18 cellular contexts compared by ENCODE assay signal in the genomic region with DNA sequence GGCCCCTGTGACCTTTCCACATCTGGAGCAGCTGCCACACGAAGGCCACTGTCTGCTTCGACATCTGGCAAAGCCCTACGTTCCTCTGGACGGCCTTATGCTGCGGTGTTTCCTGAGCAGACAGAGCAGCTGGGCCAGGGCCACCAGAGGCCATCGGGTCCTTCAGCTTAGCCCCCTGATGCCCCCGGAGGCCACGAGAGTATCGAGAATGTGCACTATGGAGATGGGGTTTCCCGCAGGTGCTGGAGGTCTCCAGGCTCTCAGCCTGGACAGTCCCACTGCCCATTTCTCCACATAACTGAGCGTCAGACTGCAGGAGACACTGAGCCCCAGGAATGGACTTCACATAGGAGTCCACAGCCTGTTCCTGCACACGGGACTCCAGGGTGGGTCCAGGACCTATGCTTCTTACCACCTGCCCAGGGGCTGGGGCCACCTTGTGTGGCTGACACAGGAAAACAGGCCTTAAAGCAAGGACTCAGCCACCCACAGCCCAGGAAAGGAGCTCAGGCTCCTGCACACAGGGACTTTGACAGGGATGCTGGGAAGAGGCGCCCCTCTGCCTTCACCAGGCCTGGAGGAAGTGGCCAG.
"Had no signal": no experiment of that assay in that cellular context is flagged by ENCODE, and none has a peak within 500 bp of the region (broad histone marks: within the 10 kb centered on the region; RNA-seq: fewer than 3 reads in every experiment).

No MANE protein-coding gene starts in this region.

- DNase-seq: activated CD4-positive, alpha-beta T cell treated with anti-CD3 and anti-CD28 coated beads, Interleukin-2, amount 50 U/mL, for 1 hour; activated CD4-positive, CD25-positive, alpha-beta regulatory T cell treated with anti-CD3 and anti-CD28 coated beads, Interleukin-2, amount 50 U/mL, for 72 hours; activated CD8-positive, alpha-beta T cell treated with anti-CD3 and anti-CD28 coated beads for 36 hours; activated gamma-delta T cell; activated naive CD4-positive, alpha-beta T cell treated with anti-CD3 and anti-CD28 coated beads, Interleukin-2, amount 50 U/mL, for 16 hours; amniotic stem cell; caudate nucleus; foreskin keratinocyte; naive B cell; nucleus accumbens; stimulated activated naive CD4-positive, alpha-beta T cell treated with Interleukin-2 at 50 U/mL for 16 hours; WERI-Rb-1 had no signal

- H2AFZ ChIP-seq: parathyroid adenoma had no signal

- H3K4me1 Mint-ChIP-seq: naive B cell had no signal

- H3K36me3 ChIP-seq: WERI-Rb-1 had no signal

- H3K27ac Mint-ChIP-seq: activated CD8-positive, alpha-beta T cell treated with anti-CD3 and anti-CD28 coated beads for 36 hours; naive B cell had no signal

- H3K9ac ChIP-seq: parathyroid adenoma had no signal

- H3K4me1 ChIP-seq: foreskin keratinocyte, left lung, parathyroid adenoma, right atrium auricular region had no signal

- H3K27me3 Mint-ChIP-seq: activated CD8-positive, alpha-beta T cell treated with anti-CD3 and anti-CD28 coated beads for 36 hours; naive B cell had no signal

- H3K9me3 ChIP-seq: left lung, right atrium auricular region, tibial nerve had no signal

- H3K27ac ChIP-seq: foreskin keratinocyte, left lung, parathyroid adenoma, right atrium auricular region, SK-N-MC, tibial nerve, WERI-Rb-1 had no signal

- H3K9me3 Mint-ChIP-seq: activated CD8-positive, alpha-beta T cell treated with anti-CD3 and anti-CD28 coated beads for 36 hours; naive B cell had no signal

- H3K79me2 ChIP-seq: parathyroid adenoma had no signal

- H3K4me3 Mint-ChIP-seq: activated CD8-positive, alpha-beta T cell treated with anti-CD3 and anti-CD28 coated beads for 36 hours had no signal

- H3K27me3 ChIP-seq: foreskin keratinocyte, left lung, right atrium auricular region, tibial nerve had no signal

- H3K4me3 ChIP-seq: left lung, lung, right atrium auricular region, SK-N-MC, tibial nerve had no signal
